11 cellular contexts compared by ENCODE assay signal in the genomic region with DNA sequence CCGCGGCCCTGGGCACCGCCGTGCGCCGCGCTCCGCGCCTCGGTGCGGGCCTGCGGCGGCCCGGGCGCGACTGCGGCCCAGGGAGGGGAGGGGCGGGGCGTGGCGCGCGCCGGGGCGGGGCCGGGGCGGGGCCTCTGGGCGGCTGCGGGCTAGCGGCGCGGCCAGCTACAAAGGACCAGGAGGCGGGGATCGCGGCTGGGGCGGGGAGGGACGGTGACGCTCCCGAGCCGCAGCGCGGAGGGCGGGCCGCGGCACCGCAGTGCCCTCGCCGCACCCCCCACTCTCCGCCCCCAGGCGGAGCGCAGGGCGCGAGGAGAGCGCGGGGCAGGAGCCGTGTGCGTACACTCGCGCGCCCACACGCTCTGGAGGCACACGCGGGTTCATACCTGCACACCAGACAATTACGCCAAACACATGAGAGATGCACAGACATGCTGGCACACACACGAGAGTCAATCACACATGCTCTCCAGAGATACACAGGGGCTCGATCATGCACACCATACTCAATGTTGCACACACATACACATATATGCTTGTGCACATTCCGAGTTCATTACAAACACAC. TPM values are rescaled to one million over a fixed set of nuclear protein-coding genes. Genes with fewer than 3 reads are reported as not detected.
DNase-seq lines count a peak whose midpoint lies in the region; ATAC-seq lines count a peak whose summit lies in the region.
"Had no signal": no experiment of that assay in that cellular context is flagged by ENCODE, and none has a peak within 500 bp of the region (broad histone marks: within the 10 kb centered on the region; RNA-seq: fewer than 3 reads in every experiment).

TSS of gene CRMP1 (minus strand) at position 74 of the 568 bp plus-strand sequence. CDS start 117 bp downstream, outside the sequence.

- no peak within 1 kb of the TSS for H3K4me3 ChIP-seq in adipocyte (ENCODE audit: low read length)
- H3K4me3 ChIP-seq: lung, SJSA1 had no signal

- DNase-seq in AG08395 (ENCODE audit: low spot score) (peak; percentile 34), NCI-H1092 (lab: John Stamatoyannopoulos, UW) (peak; percentile 69), adipocyte (ENCODE audit: low read depth) (peak; percentile 8), left lobe of liver (ENCODE audit: low spot score) (no peak), superior temporal gyrus (ENCODE audit: extremely low spot score) (no peak), NOMO-1 treated with dmso at 0.1 percent for 144 hours (lab: John Stamatoyannopoulos, UW; ENCODE audit: unreplicated experiment) (no peak)
- no peak for DNase-seq in stimulated activated CD4-positive, alpha-beta T cell treated with anti-CD3 and anti-CD28 coated beads, Interleukin-12 subunit alpha, Interleukin-12 subunit beta, amount 100 ng/mL, for 4 hours
- DNase-seq: GOT3 had no signal

- ATAC-seq in left lobe of liver: peak; percentile 34
- no peak for ATAC-seq in GM19351 (IDR thresholded peaks at IDR 0.05; ENCODE audit: unreplicated experiment)

- no peak within 1 kb of the TSS for H3K9ac ChIP-seq in adipocyte (ENCODE audit: low read length)

- H3K27me3 ChIP-seq in adipocyte (replicated peaks; ENCODE audit: control insufficient read depth, insufficient read depth, low read length): peaks cover 72% of the 10 kb centered on the region

- H3K9me3 ChIP-seq in adipocyte (ENCODE audit: control insufficient read depth, low read length): peaks cover 12% of the 10 kb centered on the region
- H3K9me3 ChIP-seq: SJSA1 had no signal

- no peaks in the 10 kb centered on the region for H3K36me3 ChIP-seq in adipocyte (ENCODE audit: control insufficient read depth, insufficient read depth, low read length, severe bottlenecking)
- H3K36me3 ChIP-seq: SJSA1 had no signal

- H3K4me1 ChIP-seq in adipocyte (ENCODE audit: control insufficient read depth, insufficient read depth, low read length): no peaks in the 10 kb centered on the region
- H3K4me1 ChIP-seq: SJSA1 had no signal

RNA-seq across cellular contexts. Expression of gene CRMP1, which starts in this region (rescaled TPM):
- 0.13 TPM for total RNA-seq in left lobe of liver
- total RNA-seq: SJSA1 had no signal

Comparison
In these comparisons a context has a peak if more than half of its experiments do, and no peak if none do; other contexts are left out.
1. Peak in ATAC-seq in left lobe of liver; RNA of the gene not detected or under 1 TPM.
2. DNase-seq: peak in AG08395 (single experiment), NCI-H1092 (single experiment) and adipocyte (single experiment); none in left lobe of liver (single experiment), stimulated activated CD4-positive, alpha-beta T cell treated with anti-CD3 and anti-CD28 coated beads, Interleukin-12 subunit alpha, Interleukin-12 subunit beta, amount 100 ng/mL, for 4 hours (single experiment), superior temporal gyrus (single experiment) and NOMO-1 treated with dmso at 0.1 percent for 144 hours (single experiment).